26 cellular contexts compared by ENCODE assay signal in genomic region chr17:9313346-9313745, GRCh38.
"Had no signal": no experiment of that assay in that cellular context is flagged by ENCODE, and none has a peak within 500 bp of the region (broad histone marks: within the 10 kb centered on the region; RNA-seq: fewer than 3 reads in every experiment).

No MANE protein-coding gene starts in this region.

- H3K9me3 ChIP-seq: Peyer's patch, SJSA1 had no signal

- H3K9me3 Mint-ChIP-seq: activated naive CD4-positive, alpha-beta T cell treated with anti-CD3 and anti-CD28 coated beads, Interleukin-2, amount 50 U/mL, for 24 hours had no signal

- DNase-seq: activated CD4-positive, alpha-beta T cell treated with anti-CD3 and anti-CD28 coated beads for 48 hours; activated CD4-positive, alpha-beta T cell treated with anti-CD3 and anti-CD28 coated beads, Interleukin-2, amount 50 U/mL, for 4 hours; activated CD4-positive, CD25-positive, alpha-beta regulatory T cell treated with anti-CD3 and anti-CD28 coated beads, Interleukin-2, amount 50 U/mL, for 72 hours; activated CD8-positive, alpha-beta memory T cell treated with anti-CD3 and anti-CD28 coated beads, Interleukin-2, amount 50 U/mL, for 48 hours; activated CD8-positive, alpha-beta T cell treated with anti-CD3 and anti-CD28 coated beads, Interleukin-2, amount 10 ng/mL, durations not matched to agents 7 days and 5 days; activated T-cell treated with anti-CD3 and anti-CD28 coated beads, Interleukin-2, amount 50 U/mL, for 1 hour; aorta; IMR-90; Kasumi-1; KBM-7; NCI-H1105 treated with DMSO at 0.1 percent for 48 hours; NCI-H146; NCI-H187 treated with DMSO at 0.1 percent for 48 hours; NCI-H2081 treated with DMSO at 0.1 percent for 48 hours; NCI-H2227 treated with DMSO at 0.1 percent for 48 hours; NCI-H69; NK-92 treated with Interleukin-12 subunit alpha and Interleukin-12 subunit beta, amount 100 ng/mL, for 24 hours; Peyer's patch; Right ventricle myocardium superior had no signal

- H3K27ac Mint-ChIP-seq: activated CD8-positive, alpha-beta T cell treated with anti-CD3 and anti-CD28 coated beads, Interleukin-2, amount 10 ng/mL, durations not matched to agents 7 days and 5 days; activated naive CD4-positive, alpha-beta T cell treated with anti-CD3 and anti-CD28 coated beads, Interleukin-2, amount 50 U/mL, for 24 hours; T-helper 1 cell treated with Interleukin-12 subunit alpha and Interleukin-12 subunit beta and Interleukin-4 antibody, amounts not matched to agents 30 μg/mL and 1 μg/mL, for 36 hours; WTC11 had no signal

- H3K4me3 Mint-ChIP-seq: activated CD8-positive, alpha-beta T cell treated with anti-CD3 and anti-CD28 coated beads, Interleukin-2, amount 10 ng/mL, durations not matched to agents 7 days and 5 days; activated naive CD4-positive, alpha-beta T cell treated with anti-CD3 and anti-CD28 coated beads, Interleukin-2, amount 50 U/mL, for 24 hours; T-helper 1 cell treated with Interleukin-12 subunit alpha and Interleukin-12 subunit beta and Interleukin-4 antibody, amounts not matched to agents 30 μg/mL and 1 μg/mL, for 36 hours; WTC11 had no signal

- H3K27ac ChIP-seq: breast epithelium, Peyer's patch, RWPE1, SJSA1 had no signal

- H3K36me3 ChIP-seq: breast epithelium, Peyer's patch, SJSA1 had no signal

- H3K4me1 Mint-ChIP-seq: activated naive CD4-positive, alpha-beta T cell treated with anti-CD3 and anti-CD28 coated beads, Interleukin-2, amount 50 U/mL, for 24 hours had no signal

- H3K27me3 Mint-ChIP-seq: activated naive CD4-positive, alpha-beta T cell treated with anti-CD3 and anti-CD28 coated beads, Interleukin-2, amount 50 U/mL, for 24 hours had no signal

- H3K27me3 ChIP-seq: breast epithelium, Peyer's patch, SJSA1 had no signal

- ATAC-seq: activated CD8-positive, alpha-beta T cell treated with anti-CD3 and anti-CD28 coated beads, Interleukin-2, amount 10 ng/mL, durations not matched to agents 7 days and 5 days; SK-N-SH treated with all-trans-retinoic acid at 6 μM for 48 hours; WTC11 had no signal

- H3K4me1 ChIP-seq: breast epithelium, Peyer's patch, SJSA1 had no signal

- H3K4me3 ChIP-seq: breast epithelium, Peyer's patch, SJSA1 had no signal
